Comparison of ENCODE assay signal across 8 cellular contexts in genomic region chr16:30774367-30775130, GRCh38. TPM values are rescaled to one million over a fixed set of nuclear protein-coding genes. Genes with fewer than 3 reads are reported as not detected.
DNase-seq lines count a peak whose midpoint lies in the region; ATAC-seq and TF ChIP-seq lines count a peak whose summit lies in the region.

No MANE protein-coding gene starts in this region.

- H3K4me1 Mint-ChIP-seq in glutamatergic neuron (ENCODE audit: low read depth, unreplicated experiment) = peaks cover 12% of the 10 kb centered on the region
- H3K4me1 Mint-ChIP-seq in progenitor cell of endocrine pancreas (ENCODE audit: low read depth) = peaks cover 18% of the 10 kb centered on the region

- H4K20me1 ChIP-seq in DOHH2 (ENCODE audit: control insufficient read depth, insufficient read depth, low read depth, low read length) = no peaks in the 10 kb centered on the region

- peaks cover 12% of the 10 kb centered on the region for H3K79me2 ChIP-seq in DOHH2 (ENCODE audit: control insufficient read depth, low read length)

- H3K36me3 Mint-ChIP-seq in glutamatergic neuron (ENCODE audit: unreplicated experiment) (no peaks in the 10 kb centered on the region), progenitor cell of endocrine pancreas (ENCODE audit: insufficient read depth) (peaks cover 6% of the 10 kb centered on the region)

- H3K9me3 ChIP-seq in DOHH2 (ENCODE audit: control insufficient read depth, insufficient read depth, low read length) = no peaks in the 10 kb centered on the region

- H3K4me3 Mint-ChIP-seq in glutamatergic neuron (ENCODE audit: unreplicated experiment) (peak overlapping the region; percentile 96), progenitor cell of endocrine pancreas (ENCODE audit: low read depth) (peak overlapping the region; percentile 90)

- no peak for ATAC-seq in HG02884 (IDR thresholded peaks at IDR 0.05; ENCODE audit: unreplicated experiment)

- H3F3A ChIP-seq in DOHH2 (ENCODE audit: control insufficient read depth, insufficient read depth) = peaks cover 7% of the 10 kb centered on the region; the same call in 1 of the 2 replicates

- H3K9me3 Mint-ChIP-seq in glutamatergic neuron (ENCODE audit: unreplicated experiment) (peaks cover 26% of the 10 kb centered on the region), progenitor cell of endocrine pancreas (ENCODE audit: low read depth) (no peaks in the 10 kb centered on the region)

- H3K27me3 Mint-ChIP-seq in glutamatergic neuron (ENCODE audit: unreplicated experiment) (peaks cover 21% of the 10 kb centered on the region), progenitor cell of endocrine pancreas (no peaks in the 10 kb centered on the region)

- peaks cover 55% of the 10 kb centered on the region for H3K36me3 ChIP-seq in DOHH2 (ENCODE audit: control insufficient read depth, low read length)

- H3K9me2 ChIP-seq in DOHH2 (replicated peaks; ENCODE audit: control insufficient read depth, low read length) = no peaks in the 10 kb centered on the region

- no peaks in the 10 kb centered on the region for H3K27me3 ChIP-seq in DOHH2 (ENCODE audit: control insufficient read depth, low read length)

- DNase-seq in glutamatergic neuron (no peak), progenitor cell of endocrine pancreas (ENCODE audit: low spot score, unreplicated experiment) (no peak), DMS153 (lab: John Stamatoyannopoulos, UW) (no peak), amygdala (lab: John Stamatoyannopoulos, UW) (no peak), HT-29 (ENCODE audit: low spot score) (no peak)

- no peak for TF ChIP-seq CTCF in DOHH2 (IDR thresholded peaks at IDR 0.05; ENCODE audit: low read depth, low read length, poor library complexity, severe bottlenecking)
- no peak for TF ChIP-seq CTCF in VCaP (conservative IDR thresholded peaks at IDR 0.05)
- no peak for TF ChIP-seq CTCF in glutamatergic neuron (IDR thresholded peaks at IDR 0.05; ENCODE audit: partially characterized antibody, unreplicated experiment)
- TF ChIP-seq CTCF in progenitor cell of endocrine pancreas (IDR thresholded peaks at IDR 0.05; ENCODE audit: unreplicated experiment) = no peak

- H3K4me2 ChIP-seq in DOHH2 (ENCODE audit: low read length) = peak overlapping the region; percentile 80

- H3K27ac ChIP-seq in DOHH2 (ENCODE audit: low read depth, low read length) (no peak overlapping the region), VCaP (peak overlapping the region; percentile 91)

- H3K27ac Mint-ChIP-seq in glutamatergic neuron (ENCODE audit: unreplicated experiment) = peak overlapping the region; percentile 95
- no peak overlapping the region for H3K27ac Mint-ChIP-seq in progenitor cell of endocrine pancreas

- peaks cover 19% of the 10 kb centered on the region for H3K4me1 ChIP-seq in DOHH2 (ENCODE audit: control insufficient read depth, low read length)

- peak overlapping the region; percentile 83 for H3K4me3 ChIP-seq in DOHH2 (ENCODE audit: low read length)

RNA-seq across cellular contexts. Expression of gene RNF40, which starts 12.4 kb away (rescaled TPM):
- total RNA-seq in glutamatergic neuron (ENCODE audit: unreplicated experiment) = 182 TPM
- total RNA-seq in progenitor cell of endocrine pancreas = 137 and 155 TPM in 2 replicates
- 99.7 and 109 TPM in 2 replicates for total RNA-seq in HT-29 (2014; rRNA removed; shearing (Covaris generic))

RNA-seq across cellular contexts. Expression of gene ZNF629, which starts 12.5 kb away (rescaled TPM):
- 42.5 TPM for total RNA-seq in glutamatergic neuron (ENCODE audit: unreplicated experiment)
- 33.0 and 35.0 TPM in 2 replicates for total RNA-seq in progenitor cell of endocrine pancreas
- total RNA-seq in HT-29 (2014; rRNA removed; shearing (Covaris generic)) = 19.8 and 21.3 TPM in 2 replicates

RNA-seq across cellular contexts. Expression of gene CFAP119, which starts 12.7 kb away (rescaled TPM):
- total RNA-seq in glutamatergic neuron (ENCODE audit: unreplicated experiment) (10.9 TPM), progenitor cell of endocrine pancreas (19.3 and 22.2 TPM in 2 replicates)
- 13.5 and 23.4 TPM in 2 replicates for total RNA-seq in HT-29 (2014; rRNA removed; shearing (Covaris generic))

RNA-seq across cellular contexts. Expression of gene PHKG2, which starts 26.3 kb away (rescaled TPM):
- total RNA-seq in glutamatergic neuron (ENCODE audit: unreplicated experiment) (32.6 TPM), progenitor cell of endocrine pancreas (53.5 and 61.8 TPM in 2 replicates)
- total RNA-seq in HT-29 (2014; rRNA removed; shearing (Covaris generic)) = 58.3 and 69.5 TPM in 2 replicates
